Comparison of ENCODE assay signal across 19 cellular contexts in the genomic region with DNA sequence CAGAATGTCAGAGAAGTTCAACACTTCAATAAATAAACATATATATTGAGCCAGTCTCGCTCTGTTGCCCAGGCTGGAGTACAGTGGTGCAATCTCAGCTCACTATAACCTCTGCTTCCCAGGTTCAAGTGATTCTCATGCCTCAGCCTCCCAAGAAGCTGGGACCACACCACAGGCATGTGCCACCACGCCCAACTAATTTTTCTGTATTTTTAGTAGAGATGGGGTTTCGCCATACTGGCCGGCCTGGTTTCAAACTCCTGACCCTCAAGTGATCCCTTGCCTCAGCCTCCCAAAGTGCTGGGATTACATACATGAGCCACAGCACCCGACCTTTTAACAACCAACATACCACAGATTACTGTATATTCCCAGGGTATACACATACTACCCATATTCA.
DNase-seq lines count a peak whose midpoint lies in the region; ATAC-seq and TF ChIP-seq lines count a peak whose summit lies in the region.
"Had no signal": no experiment of that assay in that cellular context is flagged by ENCODE, and none has a peak within 500 bp of the region (broad histone marks: within the 10 kb centered on the region; RNA-seq: fewer than 3 reads in every experiment).

No MANE protein-coding gene starts in this region.

- no peaks in the 10 kb centered on the region for H3K36me3 ChIP-seq in brain microvascular endothelial cell (replicated peaks)
- H3K36me3 ChIP-seq: BLaER1, Peyer's patch had no signal

- peak overlapping the region; percentile 56 for H3K27ac ChIP-seq in brain microvascular endothelial cell
- H3K27ac ChIP-seq: BLaER1, Peyer's patch, SK-N-MC had no signal

- no peaks in the 10 kb centered on the region for H3K9me3 Mint-ChIP-seq in activated T-cell treated with anti-CD3 and anti-CD28 coated beads, Interleukin-2, amount 50 U/mL, for 72 hours
- H3K9me3 Mint-ChIP-seq: CD8-positive, alpha-beta memory T cell had no signal

- ATAC-seq in activated T-cell treated with anti-CD3 and anti-CD28 coated beads, Interleukin-2, amount 50 U/mL, for 72 hours (replicated peaks in 1 of 2) = no peak
- ATAC-seq in GM21515 (IDR thresholded peaks at IDR 0.05; ENCODE audit: unreplicated experiment) = no peak
- ATAC-seq in HG03139 (IDR thresholded peaks at IDR 0.05; ENCODE audit: unreplicated experiment) = no peak
- ATAC-seq: HepG2 had no signal

- no peak for TF ChIP-seq CTCF in brain microvascular endothelial cell (IDR thresholded peaks at IDR 0.05; ENCODE audit: low read depth, low read length, missing control alignments)

- in situ Hi-C loops in brain microvascular endothelial cell (cut with HindIII; ENCODE audit: low pct_ligation_motif_present, low sequenced_read_pairs) = no loop called here

- no peak overlapping the region for H3K4me3 ChIP-seq in brain microvascular endothelial cell (ENCODE audit: low read depth, low read length)
- H3K4me3 ChIP-seq: BLaER1, Peyer's patch, SK-N-MC had no signal

- no peak overlapping the region for H3K4me3 Mint-ChIP-seq in activated T-cell treated with anti-CD3 and anti-CD28 coated beads, Interleukin-2, amount 50 U/mL, for 72 hours
- H3K4me3 Mint-ChIP-seq: CD8-positive, alpha-beta memory T cell had no signal

- no peaks in the 10 kb centered on the region for H3K36me3 Mint-ChIP-seq in activated T-cell treated with anti-CD3 and anti-CD28 coated beads, Interleukin-2, amount 50 U/mL, for 72 hours (ENCODE audit: insufficient read depth in 2 of 2)
- H3K36me3 Mint-ChIP-seq: CD8-positive, alpha-beta memory T cell had no signal

- no peak for DNase-seq in activated T-cell treated with anti-CD3 and anti-CD28 coated beads, Interleukin-2, amount 50 U/mL, for 72 hours
- DNase-seq in activated T-cell treated with anti-CD3 and anti-CD28 coated beads, Interleukin-2, amount 50 U/mL, for 1 hour = no peak
- DNase-seq in brain microvascular endothelial cell (peak; percentile 76), glomerular visceral epithelial cell (ENCODE audit: extremely low spot score) (peak; percentile 4), NCI-H446 (lab: John Stamatoyannopoulos, UW) (no peak), DMS53 (lab: John Stamatoyannopoulos, UW) (no peak)
- DNase-seq: 8988T; CD8-positive, alpha-beta memory T cell; KG1; NCI-H1092 treated with DMSO at 0.1 percent for 48 hours; NCI-H2081 treated with DMSO at 0.1 percent for 48 hours; NCI-H524 treated with DMSO at 0.1 percent for 48 hours; Peyer's patch; Right ventricle myocardium superior had no signal

- no peaks in the 10 kb centered on the region for H3K4me1 Mint-ChIP-seq in activated T-cell treated with anti-CD3 and anti-CD28 coated beads, Interleukin-2, amount 50 U/mL, for 72 hours (ENCODE audit: low read depth)

- peak overlapping the region; percentile 19 for H3K27ac Mint-ChIP-seq in activated T-cell treated with anti-CD3 and anti-CD28 coated beads, Interleukin-2, amount 50 U/mL, for 72 hours

- no peaks in the 10 kb centered on the region for H3K27me3 Mint-ChIP-seq in activated T-cell treated with anti-CD3 and anti-CD28 coated beads, Interleukin-2, amount 50 U/mL, for 72 hours (ENCODE audit: low read depth)

- H3K27me3 ChIP-seq in brain microvascular endothelial cell (replicated peaks) = no peaks in the 10 kb centered on the region
- H3K27me3 ChIP-seq: BLaER1, Peyer's patch had no signal

Comparison
In these comparisons a context has a peak if more than half of its experiments do, and no peak if none do; other contexts are left out.
1. DNase-seq: peak in brain microvascular endothelial cell (single experiment) and glomerular visceral epithelial cell (single experiment); none in activated T-cell treated with anti-CD3 and anti-CD28 coated beads, Interleukin-2, amount 50 U/mL, for 72 hours (0 of 2), activated T-cell treated with anti-CD3 and anti-CD28 coated beads, Interleukin-2, amount 50 U/mL, for 1 hour (single experiment), NCI-H446 (0 of 2) and DMS53 (single experiment).